Comparison of ENCODE assay signal across 17 cellular contexts in genomic region chr9:132069046-132069898, GRCh38. TPM values are rescaled to one million over a fixed set of nuclear protein-coding genes. Genes with fewer than 3 reads are reported as not detected.
DNase-seq lines count a peak whose midpoint lies in the region; ATAC-seq and TF ChIP-seq lines count a peak whose summit lies in the region.
"Had no signal": no experiment of that assay in that cellular context is flagged by ENCODE, and none has a peak within 500 bp of the region (broad histone marks: within the 10 kb centered on the region; RNA-seq: fewer than 3 reads in every experiment).

No MANE protein-coding gene starts in this region.

- peak; percentile 60 for DNase-seq in AG04449 (ENCODE audit: low read depth, low spot score)
- peak; percentile 66 for DNase-seq in HFFc6
- DNase-seq in SW480 (ENCODE audit: low spot score) = peak; percentile 27
- DNase-seq in foreskin melanocyte = peak; percentile 65
- no peak for DNase-seq in NCI-H526 treated with DMSO at 0.1 percent for 48 hours (lab: John Stamatoyannopoulos, UW)
- DNase-seq in activated T-helper 1 cell treated with anti-CD3 and anti-CD28 coated beads, Interleukin-12 subunit alpha, Interleukin-12 subunit beta, Interleukin-2, Interleukin-4 antibody, amounts not matched to agents 30 ng/mL and 10 ng/mL and 1 ng/mL, durations not matched to agents 14 hours and 24 hours and 36 hours (ENCODE audit: low spot score) = no peak
- no peak for DNase-seq in left colon
- DNase-seq in testis = no peak
- DNase-seq: activated CD4-positive, alpha-beta T cell treated with anti-CD3 and anti-CD28 coated beads, Interleukin-2, amount 10 ng/mL, durations not matched to agents 7 days and 5 days; activated gamma-delta T cell; KG1; NCI-H2081; T-helper 2 cell; upper lobe of left lung had no signal

- H3K36me3 ChIP-seq in testis (ENCODE audit: low read depth, missing control alignments) = no peaks in the 10 kb centered on the region

- peaks cover 11% of the 10 kb centered on the region for H3K4me1 ChIP-seq in testis

- peak overlapping the region; percentile 63 for H3K4me3 Mint-ChIP-seq in HFFc6
- H3K4me3 Mint-ChIP-seq in activated T-helper 1 cell treated with anti-CD3 and anti-CD28 coated beads, Interleukin-12 subunit alpha, Interleukin-12 subunit beta, Interleukin-2, Interleukin-4 antibody, amounts not matched to agents 30 ng/mL and 10 ng/mL and 1 ng/mL, durations not matched to agents 14 hours and 24 hours and 36 hours = no peak overlapping the region
- H3K4me3 Mint-ChIP-seq: activated CD4-positive, alpha-beta T cell treated with anti-CD3 and anti-CD28 coated beads, Interleukin-2, amount 10 ng/mL, durations not matched to agents 7 days and 5 days; dendritic cell treated with granulocyte-macrophage colony-stimulating factor and Interleukin-4, amounts not matched to agents 40 ng/mL and 50 ng/mL, for 4 days had no signal

- H3K9me3 Mint-ChIP-seq in HFFc6 = no peaks in the 10 kb centered on the region
- H3K9me3 Mint-ChIP-seq in activated T-helper 1 cell treated with anti-CD3 and anti-CD28 coated beads, Interleukin-12 subunit alpha, Interleukin-12 subunit beta, Interleukin-2, Interleukin-4 antibody, amounts not matched to agents 30 ng/mL and 10 ng/mL and 1 ng/mL, durations not matched to agents 14 hours and 24 hours and 36 hours = no peaks in the 10 kb centered on the region
- H3K9me3 Mint-ChIP-seq: activated CD4-positive, alpha-beta T cell treated with anti-CD3 and anti-CD28 coated beads, Interleukin-2, amount 10 ng/mL, durations not matched to agents 7 days and 5 days; dendritic cell treated with granulocyte-macrophage colony-stimulating factor and Interleukin-4, amounts not matched to agents 40 ng/mL and 50 ng/mL, for 4 days had no signal

- no peaks in the 10 kb centered on the region for H3K27me3 Mint-ChIP-seq in HFFc6 (ENCODE audit: insufficient read depth)
- no peaks in the 10 kb centered on the region for H3K27me3 Mint-ChIP-seq in activated T-helper 1 cell treated with anti-CD3 and anti-CD28 coated beads, Interleukin-12 subunit alpha, Interleukin-12 subunit beta, Interleukin-2, Interleukin-4 antibody, amounts not matched to agents 30 ng/mL and 10 ng/mL and 1 ng/mL, durations not matched to agents 14 hours and 24 hours and 36 hours (ENCODE audit: insufficient read depth)
- H3K27me3 Mint-ChIP-seq: activated CD4-positive, alpha-beta T cell treated with anti-CD3 and anti-CD28 coated beads, Interleukin-2, amount 10 ng/mL, durations not matched to agents 7 days and 5 days; dendritic cell treated with granulocyte-macrophage colony-stimulating factor and Interleukin-4, amounts not matched to agents 40 ng/mL and 50 ng/mL, for 4 days had no signal

- TF ChIP-seq CTCF in AG04449 (IDR thresholded peaks at IDR 0.05; ENCODE audit: insufficient read depth, low read length, missing control alignments) = no peak
- no peak for TF ChIP-seq CTCF in HFFc6 (IDR thresholded peaks at IDR 0.05)
- TF ChIP-seq CTCF in testis (IDR thresholded peaks at IDR 0.05) = no peak

- peaks cover 37% of the 10 kb centered on the region for H3K4me1 Mint-ChIP-seq in HFFc6 (ENCODE audit: low read depth)
- H3K4me1 Mint-ChIP-seq in activated T-helper 1 cell treated with anti-CD3 and anti-CD28 coated beads, Interleukin-12 subunit alpha, Interleukin-12 subunit beta, Interleukin-2, Interleukin-4 antibody, amounts not matched to agents 30 ng/mL and 10 ng/mL and 1 ng/mL, durations not matched to agents 14 hours and 24 hours and 36 hours (ENCODE audit: low read depth) = peaks cover 10% of the 10 kb centered on the region

- H3K27ac ChIP-seq in testis = no peak overlapping the region
- H3K27ac ChIP-seq: gastroesophageal sphincter, upper lobe of left lung had no signal

- no peak for TF ChIP-seq POLR2A in testis (IDR thresholded peaks at IDR 0.05)

- H3K4me3 ChIP-seq in AG04449 (ENCODE audit: low read depth, low read length) (no peak overlapping the region), testis (no peak overlapping the region)
- H3K4me3 ChIP-seq: gastroesophageal sphincter, upper lobe of left lung had no signal

- H3K9me3 ChIP-seq in testis = no peaks in the 10 kb centered on the region
- H3K9me3 ChIP-seq: gastroesophageal sphincter, upper lobe of left lung had no signal

- CTCF ChIA-PET in AG04449 (lab: Yijun Ruan, JAX) = interaction anchor here (0.8 kb wide), 1 partner anchor 199 kb away, joined by 3 read pairs; no protein-coding TSS in a partner anchor

- peaks cover 46% of the 10 kb centered on the region for H3K36me3 Mint-ChIP-seq in HFFc6 (ENCODE audit: low read depth)
- peaks cover 27% of the 10 kb centered on the region for H3K36me3 Mint-ChIP-seq in activated T-helper 1 cell treated with anti-CD3 and anti-CD28 coated beads, Interleukin-12 subunit alpha, Interleukin-12 subunit beta, Interleukin-2, Interleukin-4 antibody, amounts not matched to agents 30 ng/mL and 10 ng/mL and 1 ng/mL, durations not matched to agents 14 hours and 24 hours and 36 hours (ENCODE audit: low read depth)

- 70 to 71% methylated on average over 9 of the region's 9 CpGs for WGBS in testis, 2 donors

- no peaks in the 10 kb centered on the region for H3K27me3 ChIP-seq in testis
- H3K27me3 ChIP-seq: gastroesophageal sphincter, upper lobe of left lung had no signal

- POLR2A ChIA-PET in AG04449 (lab: Yijun Ruan, JAX) = no interaction called here

- intact Hi-C loops in activated T-helper 1 cell treated with anti-CD3 and anti-CD28 coated beads, Interleukin-12 subunit alpha, Interleukin-12 subunit beta, Interleukin-2, Interleukin-4 antibody, amounts not matched to agents 30 ng/mL and 10 ng/mL and 1 ng/mL, durations not matched to agents 14 hours and 24 hours and 36 hours (cut with micrococcal nuclease) = no loop called here
- intact Hi-C loops in left colon (cut with DNase I, micrococcal nuclease) = no loop called here
- intact Hi-C loops in testis (cut with DNase I; ENCODE audit: low total_unique reads) = no loop called here

- H3K27ac Mint-ChIP-seq in HFFc6 = peak overlapping the region; percentile 85
- no peak overlapping the region for H3K27ac Mint-ChIP-seq in activated T-helper 1 cell treated with anti-CD3 and anti-CD28 coated beads, Interleukin-12 subunit alpha, Interleukin-12 subunit beta, Interleukin-2, Interleukin-4 antibody, amounts not matched to agents 30 ng/mL and 10 ng/mL and 1 ng/mL, durations not matched to agents 14 hours and 24 hours and 36 hours
- H3K27ac Mint-ChIP-seq: activated CD4-positive, alpha-beta T cell treated with anti-CD3 and anti-CD28 coated beads, Interleukin-2, amount 10 ng/mL, durations not matched to agents 7 days and 5 days; dendritic cell treated with granulocyte-macrophage colony-stimulating factor and Interleukin-4, amounts not matched to agents 40 ng/mL and 50 ng/mL, for 4 days had no signal

- no peak for ATAC-seq in left colon
- ATAC-seq: gastroesophageal sphincter, HCT116 had no signal

RNA-seq across cellular contexts. Expression of gene MED27, which starts 10.4 kb away (rescaled TPM):
- 10 to 100 TPM; 30.2 to 37.7 (median 32.7) TPM for total RNA-seq in HFFc6 (2021; fragmentation: NEBNext Ultra II Directional; extraction: Animal tissue kit (Norgen Biotek cat#: 25700))
- total RNA-seq in activated T-helper 1 cell treated with anti-CD3 and anti-CD28 coated beads, Interleukin-12 subunit alpha, Interleukin-12 subunit beta, Interleukin-2, Interleukin-4 antibody, amounts not matched to agents 30 ng/mL and 10 ng/mL and 1 ng/mL, durations not matched to agents 14 hours and 24 hours and 36 hours = 41.0 and 45.6 TPM in 2 replicates
- 10 to 100 TPM; 12.9 to 13.6 TPM for total RNA-seq in left colon
- 10 to 100 TPM; 30.7 to 33.7 TPM for total RNA-seq in testis
- polyA plus RNA-seq in testis (ENCODE audit: insufficient read depth, low read depth, low replicate concordance) = 45.0 TPM

Comparison
In these comparisons a context has a peak if more than half of its experiments do, and no peak if none do; other contexts are left out.
1. DNase-seq: peak in AG04449 (single experiment), HFFc6 (single experiment), SW480 (single experiment) and foreskin melanocyte (single experiment); none in NCI-H526 treated with DMSO at 0.1 percent for 48 hours (single experiment), activated T-helper 1 cell treated with anti-CD3 and anti-CD28 coated beads, Interleukin-12 subunit alpha, Interleukin-12 subunit beta, Interleukin-2, Interleukin-4 antibody, amounts not matched to agents 30 ng/mL and 10 ng/mL and 1 ng/mL, durations not matched to agents 14 hours and 24 hours and 36 hours (single experiment), left colon (0 of 2) and testis (single experiment).